ENCODE assay signal across 7 cellular contexts in genomic region chr11:128471138-128471661, GRCh38.
DNase-seq lines count a peak whose midpoint lies in the region; ATAC-seq and TF ChIP-seq lines count a peak whose summit lies in the region.

No MANE protein-coding gene starts in this region.

- H3K4me1 Mint-ChIP-seq in endodermal cell, result peaks cover 22% of the 10 kb centered on the region

- H3K4me3 ChIP-seq in OCI-LY1 (ENCODE audit: low read depth, low read length, poor library complexity, severe bottlenecking), result peak overlapping the region; percentile 34
- no peak overlapping the region for H3K4me3 ChIP-seq in muscle layer of duodenum (ENCODE audit: low read depth in 1 of 2, low read length in 2 of 2)
- no peak overlapping the region for H3K4me3 ChIP-seq in endodermal cell (ENCODE audit: low read length)

- DNase-seq in DMS153 (lab: John Stamatoyannopoulos, UW) (no peak), globus pallidus (ENCODE audit: low spot score) (no peak), endodermal cell (no peak)

- peak overlapping the region; percentile 66 for H3K4me2 ChIP-seq in OCI-LY1 (ENCODE audit: low read length)

- H3K36me3 Mint-ChIP-seq in endodermal cell (ENCODE audit: low read depth), result peaks cover 19% of the 10 kb centered on the region

- H3K27me3 Mint-ChIP-seq in endodermal cell (ENCODE audit: insufficient read depth), result no peaks in the 10 kb centered on the region

- no peaks in the 10 kb centered on the region for H3K9me3 ChIP-seq in OCI-LY1 (ENCODE audit: low read length)
- H3K9me3 ChIP-seq in muscle layer of duodenum (ENCODE audit: control insufficient read depth in 1 of 2, low read length in 2 of 2), result no peaks in the 10 kb centered on the region
- H3K9me3 ChIP-seq in endodermal cell (ENCODE audit: control insufficient read depth, low read length), result no peaks in the 10 kb centered on the region

- H2AFZ ChIP-seq in OCI-LY1 (ENCODE audit: low read length), result no peak overlapping the region

- H3K27me3 ChIP-seq in OCI-LY1 (ENCODE audit: insufficient read depth, low read length), result no peaks in the 10 kb centered on the region
- H3K27me3 ChIP-seq in muscle layer of duodenum (ENCODE audit: low read depth, low read length), result no peaks in the 10 kb centered on the region
- H3K27me3 ChIP-seq in endodermal cell (ENCODE audit: control insufficient read depth, insufficient read depth, low read length, poor library complexity, severe bottlenecking), result no peaks in the 10 kb centered on the region

- no peaks in the 10 kb centered on the region for H4K20me1 ChIP-seq in OCI-LY1 (ENCODE audit: insufficient read depth, low read length)

- H3K79me2 ChIP-seq in OCI-LY1 (ENCODE audit: insufficient read depth, low read length), result peaks cover 9% of the 10 kb centered on the region; the same call in 1 of the 2 replicates

- peaks cover 93% of the 10 kb centered on the region for H3K4me1 ChIP-seq in OCI-LY1 (ENCODE audit: insufficient read depth, low read length, severe bottlenecking)
- peaks cover 16 to 36% of the 10 kb centered on the region in 2 donors for H3K4me1 ChIP-seq in muscle layer of duodenum (ENCODE audit: control insufficient read depth in 1 of 2, insufficient read depth in 2 of 2, low read length in 2 of 2)
- peaks cover 12% of the 10 kb centered on the region for H3K4me1 ChIP-seq in endodermal cell (ENCODE audit: control insufficient read depth, insufficient read depth, low read length)

- peaks cover 81% of the 10 kb centered on the region for H3K36me3 ChIP-seq in OCI-LY1 (ENCODE audit: insufficient read depth, low read length)
- H3K36me3 ChIP-seq in muscle layer of duodenum (ENCODE audit: control insufficient read depth in 1 of 2, insufficient read depth in 2 of 2, low read length in 2 of 2), result peaks cover 14 to 21% of the 10 kb centered on the region in 2 donors
- H3K36me3 ChIP-seq in endodermal cell (ENCODE audit: control insufficient read depth, insufficient read depth, low read length), result peaks cover 30% of the 10 kb centered on the region

- no peaks in the 10 kb centered on the region for H3K9me2 ChIP-seq in OCI-LY1 (ENCODE audit: low read depth, low read length)

- H3K27ac ChIP-seq in OCI-LY1 (ENCODE audit: low read depth, low read length, poor library complexity, severe bottlenecking) (peak overlapping the region; percentile 98), muscle layer of duodenum (ENCODE audit: low read length) (peak overlapping the region; percentile 25), endodermal cell (ENCODE audit: low read depth, low read length) (no peak overlapping the region)

- TF ChIP-seq CTCF in OCI-LY1 (IDR thresholded peaks at IDR 0.05; ENCODE audit: low read length), result no peak
- no peak for TF ChIP-seq CTCF in endodermal cell (conservative IDR thresholded peaks at IDR 0.05)

- H3K9me3 Mint-ChIP-seq in endodermal cell, result no peaks in the 10 kb centered on the region

- no peak overlapping the region for H3K27ac Mint-ChIP-seq in endodermal cell

- peak overlapping the region; percentile 50 for H3K9ac ChIP-seq in OCI-LY1 (ENCODE audit: low read length)
- no peak overlapping the region for H3K9ac ChIP-seq in endodermal cell (ENCODE audit: extremely low read depth, low read length, poor library complexity, severe bottlenecking)

- H3F3A ChIP-seq in OCI-LY1 (ENCODE audit: insufficient read depth, low read length), result peaks cover 18% of the 10 kb centered on the region

- 97 to 100% methylated on average over 1 to 3 of the region's 3 CpGs for WGBS in endodermal cell (ENCODE audit: insufficient coverage in 1 of 2, insufficient read length in 1 of 2), 2 experiments

- peak; percentile 51 for ATAC-seq in GM18909 (IDR thresholded peaks at IDR 0.05; ENCODE audit: poor library complexity, unreplicated experiment)
- ATAC-seq in HG02610 (IDR thresholded peaks at IDR 0.05; ENCODE audit: unreplicated experiment), result peak; percentile 35

- no peak overlapping the region for H3K4me3 Mint-ChIP-seq in endodermal cell
